ENCODE assay signal across 1 cellular context in genomic region chr2:119638891-119639539, GRCh38.
TF ChIP-seq lines count a peak whose summit lies in the region.

No MANE protein-coding gene starts in this region.

TF ChIP-seq in H1, 55 proteins besides CTCF, POLR2A, EP300 and RAD21 (continued from another document):
- TF ChIP-seq, protein P1, sequence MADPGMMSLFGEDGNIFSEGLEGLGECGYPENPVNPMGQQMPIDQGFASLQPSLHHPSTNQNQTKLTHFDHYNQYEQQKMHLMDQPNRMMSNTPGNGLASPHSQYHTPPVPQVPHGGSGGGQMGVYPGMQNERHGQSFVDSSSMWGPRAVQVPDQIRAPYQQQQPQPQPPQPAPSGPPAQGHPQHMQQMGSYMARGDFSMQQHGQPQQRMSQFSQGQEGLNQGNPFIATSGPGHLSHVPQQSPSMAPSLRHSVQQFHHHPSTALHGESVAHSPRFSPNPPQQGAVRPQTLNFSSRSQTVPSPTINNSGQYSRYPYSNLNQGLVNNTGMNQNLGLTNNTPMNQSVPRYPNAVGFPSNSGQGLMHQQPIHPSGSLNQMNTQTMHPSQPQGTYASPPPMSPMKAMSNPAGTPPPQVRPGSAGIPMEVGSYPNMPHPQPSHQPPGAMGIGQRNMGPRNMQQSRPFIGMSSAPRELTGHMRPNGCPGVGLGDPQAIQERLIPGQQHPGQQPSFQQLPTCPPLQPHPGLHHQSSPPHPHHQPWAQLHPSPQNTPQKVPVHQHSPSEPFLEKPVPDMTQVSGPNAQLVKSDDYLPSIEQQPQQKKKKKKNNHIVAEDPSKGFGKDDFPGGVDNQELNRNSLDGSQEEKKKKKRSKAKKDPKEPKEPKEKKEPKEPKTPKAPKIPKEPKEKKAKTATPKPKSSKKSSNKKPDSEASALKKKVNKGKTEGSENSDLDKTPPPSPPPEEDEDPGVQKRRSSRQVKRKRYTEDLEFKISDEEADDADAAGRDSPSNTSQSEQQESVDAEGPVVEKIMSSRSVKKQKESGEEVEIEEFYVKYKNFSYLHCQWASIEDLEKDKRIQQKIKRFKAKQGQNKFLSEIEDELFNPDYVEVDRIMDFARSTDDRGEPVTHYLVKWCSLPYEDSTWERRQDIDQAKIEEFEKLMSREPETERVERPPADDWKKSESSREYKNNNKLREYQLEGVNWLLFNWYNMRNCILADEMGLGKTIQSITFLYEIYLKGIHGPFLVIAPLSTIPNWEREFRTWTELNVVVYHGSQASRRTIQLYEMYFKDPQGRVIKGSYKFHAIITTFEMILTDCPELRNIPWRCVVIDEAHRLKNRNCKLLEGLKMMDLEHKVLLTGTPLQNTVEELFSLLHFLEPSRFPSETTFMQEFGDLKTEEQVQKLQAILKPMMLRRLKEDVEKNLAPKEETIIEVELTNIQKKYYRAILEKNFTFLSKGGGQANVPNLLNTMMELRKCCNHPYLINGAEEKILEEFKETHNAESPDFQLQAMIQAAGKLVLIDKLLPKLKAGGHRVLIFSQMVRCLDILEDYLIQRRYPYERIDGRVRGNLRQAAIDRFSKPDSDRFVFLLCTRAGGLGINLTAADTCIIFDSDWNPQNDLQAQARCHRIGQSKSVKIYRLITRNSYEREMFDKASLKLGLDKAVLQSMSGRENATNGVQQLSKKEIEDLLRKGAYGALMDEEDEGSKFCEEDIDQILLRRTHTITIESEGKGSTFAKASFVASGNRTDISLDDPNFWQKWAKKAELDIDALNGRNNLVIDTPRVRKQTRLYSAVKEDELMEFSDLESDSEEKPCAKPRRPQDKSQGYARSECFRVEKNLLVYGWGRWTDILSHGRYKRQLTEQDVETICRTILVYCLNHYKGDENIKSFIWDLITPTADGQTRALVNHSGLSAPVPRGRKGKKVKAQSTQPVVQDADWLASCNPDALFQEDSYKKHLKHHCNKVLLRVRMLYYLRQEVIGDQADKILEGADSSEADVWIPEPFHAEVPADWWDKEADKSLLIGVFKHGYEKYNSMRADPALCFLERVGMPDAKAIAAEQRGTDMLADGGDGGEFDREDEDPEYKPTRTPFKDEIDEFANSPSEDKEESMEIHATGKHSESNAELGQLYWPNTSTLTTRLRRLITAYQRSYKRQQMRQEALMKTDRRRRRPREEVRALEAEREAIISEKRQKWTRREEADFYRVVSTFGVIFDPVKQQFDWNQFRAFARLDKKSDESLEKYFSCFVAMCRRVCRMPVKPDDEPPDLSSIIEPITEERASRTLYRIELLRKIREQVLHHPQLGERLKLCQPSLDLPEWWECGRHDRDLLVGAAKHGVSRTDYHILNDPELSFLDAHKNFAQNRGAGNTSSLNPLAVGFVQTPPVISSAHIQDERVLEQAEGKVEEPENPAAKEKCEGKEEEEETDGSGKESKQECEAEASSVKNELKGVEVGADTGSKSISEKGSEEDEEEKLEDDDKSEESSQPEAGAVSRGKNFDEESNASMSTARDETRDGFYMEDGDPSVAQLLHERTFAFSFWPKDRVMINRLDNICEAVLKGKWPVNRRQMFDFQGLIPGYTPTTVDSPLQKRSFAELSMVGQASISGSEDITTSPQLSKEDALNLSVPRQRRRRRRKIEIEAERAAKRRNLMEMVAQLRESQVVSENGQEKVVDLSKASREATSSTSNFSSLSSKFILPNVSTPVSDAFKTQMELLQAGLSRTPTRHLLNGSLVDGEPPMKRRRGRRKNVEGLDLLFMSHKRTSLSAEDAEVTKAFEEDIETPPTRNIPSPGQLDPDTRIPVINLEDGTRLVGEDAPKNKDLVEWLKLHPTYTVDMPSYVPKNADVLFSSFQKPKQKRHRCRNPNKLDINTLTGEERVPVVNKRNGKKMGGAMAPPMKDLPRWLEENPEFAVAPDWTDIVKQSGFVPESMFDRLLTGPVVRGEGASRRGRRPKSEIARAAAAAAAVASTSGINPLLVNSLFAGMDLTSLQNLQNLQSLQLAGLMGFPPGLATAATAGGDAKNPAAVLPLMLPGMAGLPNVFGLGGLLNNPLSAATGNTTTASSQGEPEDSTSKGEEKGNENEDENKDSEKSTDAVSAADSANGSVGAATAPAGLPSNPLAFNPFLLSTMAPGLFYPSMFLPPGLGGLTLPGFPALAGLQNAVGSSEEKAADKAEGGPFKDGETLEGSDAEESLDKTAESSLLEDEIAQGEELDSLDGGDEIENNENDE (IDR thresholded peaks at IDR 0.05; ENCODE audit: insufficient replicate concordance, low read length) = no peak
- TF ChIP-seq SIRT6 (IDR thresholded peaks at IDR 0.05; ENCODE audit: low read length) (no peak), E2F6 (IDR thresholded peaks at IDR 0.05) (peak; percentile 67), ASH2L (IDR thresholded peaks at IDR 0.05; ENCODE audit: low read length) (no peak)
- TF ChIP-seq, protein P2, sequence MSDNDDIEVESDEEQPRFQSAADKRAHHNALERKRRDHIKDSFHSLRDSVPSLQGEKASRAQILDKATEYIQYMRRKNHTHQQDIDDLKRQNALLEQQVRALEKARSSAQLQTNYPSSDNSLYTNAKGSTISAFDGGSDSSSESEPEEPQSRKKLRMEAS (IDR thresholded peaks at IDR 0.05) = peak; percentile 87
- TF ChIP-seq, protein P3, sequence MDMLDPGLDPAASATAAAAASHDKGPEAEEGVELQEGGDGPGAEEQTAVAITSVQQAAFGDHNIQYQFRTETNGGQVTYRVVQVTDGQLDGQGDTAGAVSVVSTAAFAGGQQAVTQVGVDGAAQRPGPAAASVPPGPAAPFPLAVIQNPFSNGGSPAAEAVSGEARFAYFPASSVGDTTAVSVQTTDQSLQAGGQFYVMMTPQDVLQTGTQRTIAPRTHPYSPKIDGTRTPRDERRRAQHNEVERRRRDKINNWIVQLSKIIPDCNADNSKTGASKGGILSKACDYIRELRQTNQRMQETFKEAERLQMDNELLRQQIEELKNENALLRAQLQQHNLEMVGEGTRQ (IDR thresholded peaks at IDR 0.05; ENCODE audit: low read length) = peak; percentile 25; the same call in 1 of the 2 replicates
